8 cellular contexts compared by ENCODE assay signal in genomic region chr14:32078794-32079663, GRCh38. TPM values are rescaled to one million over a fixed set of nuclear protein-coding genes. Genes with fewer than 3 reads are reported as not detected.
DNase-seq lines count a peak whose midpoint lies in the region; ATAC-seq and TF ChIP-seq lines count a peak whose summit lies in the region.

No MANE protein-coding gene starts in this region.

- POLR2A ChIA-PET in RWPE1 (lab: Yijun Ruan, JAX; ENCODE audit: low non-redundant PET): no interaction called here

- H3K27me3 ChIP-seq in GM23248 (replicated peaks; ENCODE audit: insufficient read depth) (no peaks in the 10 kb centered on the region), endodermal cell (ENCODE audit: control insufficient read depth, insufficient read depth, low read length, poor library complexity, severe bottlenecking) (no peaks in the 10 kb centered on the region)

- no peak for TF ChIP-seq CTCF in RWPE1 (conservative IDR thresholded peaks at IDR 0.05; ENCODE audit: low read depth)
- no peak for TF ChIP-seq CTCF in endodermal cell (conservative IDR thresholded peaks at IDR 0.05)
- TF ChIP-seq CTCF in osteocyte (IDR thresholded peaks at IDR 0.05): no peak

- H3K9me3 ChIP-seq in GM23248 (ENCODE audit: low read depth) (no peaks in the 10 kb centered on the region), endodermal cell (ENCODE audit: control insufficient read depth, low read length) (no peaks in the 10 kb centered on the region)

- peak overlapping the region; percentile 93 for H3K27ac ChIP-seq in GM23248
- H3K27ac ChIP-seq in RWPE1: no peak overlapping the region
- H3K27ac ChIP-seq in endodermal cell (ENCODE audit: low read depth, low read length): no peak overlapping the region

- no peaks in the 10 kb centered on the region for H3K36me3 Mint-ChIP-seq in endodermal cell (ENCODE audit: low read depth)
- H3K36me3 Mint-ChIP-seq in osteocyte (ENCODE audit: unreplicated experiment): no peaks in the 10 kb centered on the region

- H3K27me3 Mint-ChIP-seq in endodermal cell (ENCODE audit: insufficient read depth): peaks cover 2% of the 10 kb centered on the region
- H3K27me3 Mint-ChIP-seq in osteocyte (ENCODE audit: unreplicated experiment): no peaks in the 10 kb centered on the region

- 67 to 69% methylated on average over 12 of the region's 12 CpGs for WGBS in GM23248 (ENCODE audit: low coverage in 1 of 2, low lambda C conversion rate in 2 of 2, missing lambda C conversion rate in 2 of 2), 2 experiments
- 36 to 37% methylated on average over 5 to 11 of the region's 12 CpGs for whole genome bisulfite sequencing in endodermal cell (ENCODE audit: insufficient coverage in 1 of 2, insufficient read length in 1 of 2), 2 experiments

- H3K4me3 ChIP-seq in GM23248 (peak overlapping the region; percentile 86), endodermal cell (ENCODE audit: low read length) (peak overlapping the region; percentile 99)

- ATAC-seq in HG03025 (IDR thresholded peaks at IDR 0.05; ENCODE audit: low FRiP score, unreplicated experiment): no peak

- H4K20me1 ChIP-seq in GM23248 (ENCODE audit: insufficient read depth): peaks cover 21% of the 10 kb centered on the region

- DNase-seq in GM23248: peak; percentile 36
- peak; percentile 17 for DNase-seq in RWPE1 (ENCODE audit: low spot score)
- DNase-seq in endodermal cell: no peak
- DNase-seq in osteocyte (ENCODE audit: extremely low spot score, unreplicated experiment): no peak
- DNase-seq in NCI-H345 (lab: John Stamatoyannopoulos, UW): no peak
- no peak for DNase-seq in germinal center (ENCODE audit: low spot score)
- no peak for DNase-seq in posterior vena cava (ENCODE audit: low spot score)

- intact Hi-C loops in posterior vena cava (cut with DNase I): loop anchor here in 1 of 2 donors (5.0 kb wide), 1 partner anchor 173 kb away; no protein-coding TSS in a partner anchor

- peaks cover 78% of the 10 kb centered on the region for H3K79me2 ChIP-seq in GM23248 (ENCODE audit: insufficient read depth)

- H3K4me3 Mint-ChIP-seq in endodermal cell (peak overlapping the region; percentile 99), osteocyte (ENCODE audit: unreplicated experiment) (peak overlapping the region; percentile 94)

- no peak overlapping the region for H2AFZ ChIP-seq in GM23248

- no peaks in the 10 kb centered on the region for H3K9me2 ChIP-seq in GM23248 (ENCODE audit: insufficient read depth)

- H3F3A ChIP-seq in GM23248 (ENCODE audit: insufficient read depth): peaks cover 27% of the 10 kb centered on the region

- in situ Hi-C loops in GM23248 (cut with MboI): no loop called here

- H3K4me1 Mint-ChIP-seq in endodermal cell: peaks cover 39% of the 10 kb centered on the region
- H3K4me1 Mint-ChIP-seq in osteocyte (ENCODE audit: unreplicated experiment): peaks cover 55% of the 10 kb centered on the region

- H3K9ac ChIP-seq in GM23248 (peak overlapping the region; percentile 90), endodermal cell (ENCODE audit: extremely low read depth, low read length, poor library complexity, severe bottlenecking) (peak overlapping the region; percentile 95)

- CTCF ChIA-PET in RWPE1 (lab: Yijun Ruan, JAX): no interaction called here

- H3K4me2 ChIP-seq in GM23248 (ENCODE audit: unreplicated experiment): peak overlapping the region; percentile 89

- no peaks in the 10 kb centered on the region for H3K36me3 ChIP-seq in GM23248 (ENCODE audit: low read depth)
- no peaks in the 10 kb centered on the region for H3K36me3 ChIP-seq in endodermal cell (ENCODE audit: control insufficient read depth, insufficient read depth, low read length)

- H3K27ac Mint-ChIP-seq in endodermal cell (no peak overlapping the region), osteocyte (ENCODE audit: unreplicated experiment) (peak overlapping the region; percentile 97)

- H3K4me1 ChIP-seq in GM23248 (ENCODE audit: insufficient read depth) (peaks cover 39% of the 10 kb centered on the region), endodermal cell (ENCODE audit: control insufficient read depth, insufficient read depth, low read length) (peaks cover 6% of the 10 kb centered on the region)

- H3K9me3 Mint-ChIP-seq in endodermal cell (no peaks in the 10 kb centered on the region), osteocyte (ENCODE audit: unreplicated experiment) (no peaks in the 10 kb centered on the region)

RNA-seq across cellular contexts. Expression of gene ARHGAP5, which starts 1.9 kb away (rescaled TPM):
- total RNA-seq in GM23248 (2014; rRNA removed; shearing (Covaris generic)): 80.1 and 82.6 TPM in 2 replicates
- 34.6 and 34.9 TPM in 2 replicates for polyA plus RNA-seq in GM23248 (2016; fragmentation: Nextera tagmentation; extraction: Ambion mirVana)
- 100 to 1,000 TPM; 122 to 133 TPM for total RNA-seq in endodermal cell
- polyA plus RNA-seq in endodermal cell (2013, experiment 1 of 2): 57.3 TPM
- polyA plus RNA-seq in endodermal cell (2013, experiment 2 of 2): 62.8 TPM
- 83.3 and 87.1 TPM in 2 replicates for total RNA-seq in osteocyte
- 100 to 1,000 TPM; 159 to 198 TPM for total RNA-seq in posterior vena cava

Comparison
In these comparisons a context has a peak if more than half of its experiments do, and no peak if none do; other contexts are left out.
1. DNase-seq: peak in GM23248 (single experiment) and RWPE1 (single experiment); none in endodermal cell (single experiment), osteocyte (single experiment), NCI-H345 (single experiment), germinal center (single experiment) and posterior vena cava (single experiment).